In the genomic region with DNA sequence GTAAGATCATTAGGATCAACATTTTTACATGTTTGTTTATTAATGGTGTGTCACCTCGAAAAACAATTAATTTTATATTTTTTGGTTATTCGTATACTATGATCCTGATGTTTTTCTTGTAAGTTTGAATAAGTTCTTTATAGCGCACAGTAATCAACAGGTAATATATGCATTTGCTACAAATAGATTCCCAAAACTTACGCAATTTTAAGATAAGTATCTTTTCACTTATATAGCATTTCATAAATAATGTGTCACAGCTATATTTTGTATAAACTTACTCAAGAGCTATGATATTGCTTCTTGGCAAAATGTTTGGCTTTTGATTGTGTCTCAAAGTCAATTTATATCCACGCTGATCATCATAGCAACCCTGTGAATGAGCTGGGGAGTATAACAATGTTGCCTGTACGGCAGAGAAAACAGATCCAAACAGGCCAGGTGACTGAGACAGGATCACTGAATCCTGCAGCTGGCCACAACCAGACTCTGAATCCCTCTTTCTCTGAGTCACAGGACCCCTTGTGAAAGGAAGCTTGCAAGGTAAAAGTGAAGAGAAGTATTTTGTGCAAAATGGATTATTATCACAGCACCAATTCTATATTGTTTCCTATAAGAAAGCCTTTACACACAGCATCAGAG, we compare ENCODE assay signal across 16 cellular contexts. TPM values are rescaled to one million over a fixed set of nuclear protein-coding genes. Genes with fewer than 3 reads are reported as not detected.
DNase-seq lines count a peak whose midpoint lies in the region; ATAC-seq and TF ChIP-seq lines count a peak whose summit lies in the region.
"Had no signal": no experiment of that assay in that cellular context is flagged by ENCODE, and none has a peak within 500 bp of the region (broad histone marks: within the 10 kb centered on the region; RNA-seq: fewer than 3 reads in every experiment).

No MANE protein-coding gene starts in this region.

- no peak overlapping the region for H4K5ac ChIP-seq in IMR-90 (ENCODE audit: low read depth, low read length)

- H3K27me3 Mint-ChIP-seq in progenitor cell of endocrine pancreas: peaks cover 3% of the 10 kb centered on the region

- TF ChIP-seq CTCF in IMR-90 (conservative IDR thresholded peaks at IDR 0.05; ENCODE audit: low read depth, low read length): no peak
- TF ChIP-seq CTCF in progenitor cell of endocrine pancreas (IDR thresholded peaks at IDR 0.05; ENCODE audit: unreplicated experiment): no peak
- TF ChIP-seq CTCF in uterus (IDR thresholded peaks at IDR 0.05): no peak

- intact Hi-C loops in IMR-90 (cut with micrococcal nuclease) (no loop called here), Right ventricle myocardium superior (cut with DNase I) (loop anchor here (10.0 kb wide), 1 partner anchor 560 kb away; no protein-coding TSS in a partner anchor), uterus (cut with DNase I; ENCODE audit: low total_unique reads) (no loop called here)

- no peak overlapping the region for H4K8ac ChIP-seq in IMR-90 (ENCODE audit: low read depth in 2 of 2, low read length in 2 of 2)

- no peak overlapping the region for H3K18ac ChIP-seq in IMR-90 (ENCODE audit: low read depth, low read length)

- H3K4ac ChIP-seq in IMR-90 (ENCODE audit: low read depth, low read length): no peak overlapping the region

- POLR2A ChIA-PET in IMR-90 (lab: Charles Lee; ENCODE audit: unreplicated experiment): no interaction called here

- no peak overlapping the region for H2AK9ac ChIP-seq in IMR-90 (replicated peaks; ENCODE audit: low read depth, low read length, poor library complexity)

- H3K27me3 ChIP-seq in IMR-90 (ENCODE audit: control insufficient read depth, insufficient read depth, low read length) (no peaks in the 10 kb centered on the region), uterus (no peaks in the 10 kb centered on the region)
- H3K27me3 ChIP-seq: SJCRH30 had no signal

- no peak overlapping the region for H2BK20ac ChIP-seq in IMR-90 (ENCODE audit: low read depth, low read length)

- dilution Hi-C loops in IMR-90 (cut with HindIII; ENCODE audit: low sequenced_read_pairs, unreplicated experiment): no loop called here

- H3K9me1 ChIP-seq in IMR-90 (ENCODE audit: insufficient read depth, low read length): peaks cover 19% of the 10 kb centered on the region

- in situ Hi-C loops in IMR-90 (cut with MboI; ENCODE audit: low sequenced_read_pairs): no loop called here

- no peaks in the 10 kb centered on the region for H3K36me3 Mint-ChIP-seq in progenitor cell of endocrine pancreas (ENCODE audit: insufficient read depth)

- no peaks in the 10 kb centered on the region for H3K4me1 Mint-ChIP-seq in progenitor cell of endocrine pancreas (ENCODE audit: low read depth)

- no peaks in the 10 kb centered on the region for H3K9me3 Mint-ChIP-seq in progenitor cell of endocrine pancreas (ENCODE audit: low read depth)

- H3K9me3 ChIP-seq in IMR-90 (ENCODE audit: control insufficient read depth, insufficient read depth, low read length) (no peaks in the 10 kb centered on the region), uterus (no peaks in the 10 kb centered on the region)
- H3K9me3 ChIP-seq: Caco-2, SJCRH30 had no signal

- no peak overlapping the region for H3K23ac ChIP-seq in IMR-90 (ENCODE audit: low read depth, low read length)

- H3K27ac ChIP-seq in IMR-90 (ENCODE audit: insufficient read depth, low read length): no peak overlapping the region
- no peak overlapping the region for H3K27ac ChIP-seq in uterus
- H3K27ac ChIP-seq: SJCRH30 had no signal

- peaks cover 13% of the 10 kb centered on the region for H3K4me1 ChIP-seq in IMR-90 (ENCODE audit: control insufficient read depth, insufficient read depth, low read length)
- no peaks in the 10 kb centered on the region for H3K4me1 ChIP-seq in uterus
- H3K4me1 ChIP-seq: Caco-2, SJCRH30 had no signal

- peak; percentile 27 for DNase-seq in IMR-90
- DNase-seq in dermis blood vessel endothelial cell: peak; percentile 52
- peak; percentile 42 for DNase-seq in iris pigment epithelial cell (ENCODE audit: low read depth)
- DNase-seq in progenitor cell of endocrine pancreas (ENCODE audit: low spot score, unreplicated experiment): no peak
- DNase-seq in Right ventricle myocardium superior: no peak
- no peak for DNase-seq in middle frontal gyrus (ENCODE audit: extremely low spot score, low spot score)
- DNase-seq in uterus: no peak
- DNase-seq: Caco-2, DMS53, NCI-H1436, NCI-H2029, NCI-H2171, NCI-H748 treated with DMSO at 0.1 percent for 48 hours, OCI-M1, RPMI8226, SJCRH30 had no signal

- TF ChIP-seq RAD21 in IMR-90 (IDR thresholded peaks at IDR 0.05; ENCODE audit: low read length): no peak

- H3K27ac Mint-ChIP-seq in progenitor cell of endocrine pancreas: peak overlapping the region; percentile 36

- TF ChIP-seq POLR2A in IMR-90 (IDR thresholded peaks at IDR 0.05; ENCODE audit: low read depth, low read length): no peak
- TF ChIP-seq POLR2A in uterus (IDR thresholded peaks at IDR 0.05): no peak

- H3K36me3 ChIP-seq in IMR-90 (ENCODE audit: control insufficient read depth, insufficient read depth, low read length): no peaks in the 10 kb centered on the region
- no peaks in the 10 kb centered on the region for H3K36me3 ChIP-seq in uterus
- H3K36me3 ChIP-seq: SJCRH30 had no signal

- peaks cover 40% of the 10 kb centered on the region; the same call in 1 of the 2 replicates for H4K20me1 ChIP-seq in IMR-90 (ENCODE audit: insufficient read depth, low read length)

- ATAC-seq in IMR-90 (ENCODE audit: low read depth): no peak
- no peak for ATAC-seq in Right ventricle myocardium superior (ENCODE audit: poor library complexity)

- H2BK15ac ChIP-seq in IMR-90 (ENCODE audit: low read depth, low read length): no peak overlapping the region

- WGBS in IMR-90 (ENCODE audit: extremely low coverage in 2 of 2, insufficient read length in 1 of 2), 2 experiments: no CpG with 5 or more reads among the region's 6 CpGs

- no peak overlapping the region for H2BK5ac ChIP-seq in IMR-90 (ENCODE audit: low read depth, low read length, poor library complexity, severe bottlenecking)

- peaks cover 29 to 73% of the 10 kb centered on the region in 2 experiments for H3K79me1 ChIP-seq in IMR-90 (ENCODE audit: low read depth in 1 of 2, low read length in 2 of 2)

- H4K91ac ChIP-seq in IMR-90 (ENCODE audit: insufficient read depth, low read depth, low read length): no peak overlapping the region

- no peak overlapping the region for H2AFZ ChIP-seq in IMR-90 (replicated peaks; ENCODE audit: low read length, poor library complexity)

- CTCF ChIA-PET in IMR-90 (lab: Yijun Ruan, JAX): no interaction called here

- no peak overlapping the region for H2BK120ac ChIP-seq in IMR-90 (ENCODE audit: low read depth, low read length)

- BruUV-seq in IMR-90 (replicated peaks; lab: Mats Ljungman, UMichigan): no TSS peak

- H2AK5ac ChIP-seq in IMR-90 (ENCODE audit: low read depth, low read length): no peak overlapping the region

- H3K4me3 ChIP-seq in IMR-90 (ENCODE audit: insufficient read depth, low read depth, low read length) (no peak overlapping the region), uterus (no peak overlapping the region)
- H3K4me3 ChIP-seq: SJCRH30 had no signal

- H3K56ac ChIP-seq in IMR-90 (ENCODE audit: extremely low read depth, insufficient read depth, low read length): no peak overlapping the region

- no peak overlapping the region for H3K4me2 ChIP-seq in IMR-90 (ENCODE audit: low read depth, low read length)

- H3K14ac ChIP-seq in IMR-90 (replicated peaks; ENCODE audit: low read depth, low read length): no peak overlapping the region

- H3K4me3 Mint-ChIP-seq in progenitor cell of endocrine pancreas (ENCODE audit: low read depth): no peak overlapping the region

- H3K9ac ChIP-seq in IMR-90 (ENCODE audit: low read depth, low read length): no peak overlapping the region

TF ChIP-seq in IMR-90, 13 proteins besides CTCF, POLR2A, EP300 and RAD21:
- TF ChIP-seq BHLHE40 (IDR thresholded peaks at IDR 0.05; ENCODE audit: low read depth, low read length) (no peak), CEBPB (IDR thresholded peaks at IDR 0.05; ENCODE audit: low read depth, low read length) (peak; percentile 51; the same call in 1 of the 2 replicates)

RNA-seq across cellular contexts. Expression of a gene that starts 48.6 kb away (rescaled TPM):
- 132 and 233 TPM in 2 replicates for total RNA-seq in IMR-90 (2012; rRNA removed)
- 74.4 and 92.3 TPM in 2 replicates for polyA plus RNA-seq in IMR-90 (2012; rRNA removed)
- 15.5 and 25.7 TPM in 2 replicates for polyA plus RNA-seq in IMR-90 (2012; cell fraction: cytosol; rRNA removed)
- polyA plus RNA-seq in IMR-90 (2012; cell fraction: nucleus; rRNA removed; ENCODE audit: low replicate concordance): 4.8 and 43.9 TPM in 2 replicates
- total RNA-seq in dermis blood vessel endothelial cell: 182 and 256 TPM in 2 replicates
- 8.9 and 9.7 TPM in 2 replicates for total RNA-seq in progenitor cell of endocrine pancreas
- total RNA-seq in Right ventricle myocardium superior: 31.9 TPM
- 100 to 1,000 TPM in 3 of 4 donors, 10 to 100 TPM in 1; 45.3 to 179 (median 120) TPM for total RNA-seq in uterus

Comparison
In these comparisons a context has a peak if more than half of its experiments do, and no peak if none do; other contexts are left out.
1. DNase-seq: peak in IMR-90 (single experiment), dermis blood vessel endothelial cell (single experiment) and iris pigment epithelial cell (single experiment); none in progenitor cell of endocrine pancreas (single experiment), Right ventricle myocardium superior (single experiment), middle frontal gyrus (single experiment) and uterus (0 of 2).